28 cellular contexts compared by ENCODE assay signal in genomic region chr17:29120439-29120838, GRCh38.
"Had no signal": no experiment of that assay in that cellular context is flagged by ENCODE, and none has a peak within 500 bp of the region (broad histone marks: within the 10 kb centered on the region; RNA-seq: fewer than 3 reads in every experiment).

No MANE protein-coding gene starts in this region.

- DNase-seq: cerebellar nuclear complex; dorsolateral prefrontal cortex; effector CD4-positive, alpha-beta T cell; foreskin fibroblast; heart left ventricle; hippocampal formation; left cardiac atrium; left ventricle myocardium inferior; lower lobe of right lung; natural killer cell; occipital lobe; retina; stimulated activated CD4-positive, alpha-beta T cell treated with anti-CD3 and anti-CD28 coated beads, Interleukin-2, amount 100 ng/mL, for 24 hours; stimulated activated CD4-positive, alpha-beta T cell treated with anti-CD3 and anti-CD28 coated beads, Interleukin-4, amount 100 ng/mL, for 24 hours; stimulated activated naive CD8-positive, alpha-beta T cell treated with anti-CD3 and anti-CD28 coated beads, Interleukin-15, Interleukin-2, amounts not matched to agents 100 U/mL and 50 U/mL, for 24 hours; substantia nigra; testis; tibial artery; upper lobe of left lung had no signal

- ATAC-seq: esophagus mucosa; gastroesophageal sphincter; heart left ventricle; left cardiac atrium; lower lobe of right lung; natural killer cell; pancreas; sciatic nerve; stimulated activated memory B cell treated with anti-CD40 and anti-IgM and Interleukin-4, amounts not matched to agents 10 μg/mL and 1 μg/mL and 100 μg/mL, for 72 hours; stimulated activated naive CD8-positive, alpha-beta T cell treated with anti-CD3 and anti-CD28 coated beads, Interleukin-15, Interleukin-2, amounts not matched to agents 100 U/mL and 50 U/mL, for 24 hours had no signal

- H3K27ac Mint-ChIP-seq: natural killer cell; stimulated activated memory B cell treated with anti-CD40 and anti-IgM and Interleukin-4, amounts not matched to agents 10 μg/mL and 1 μg/mL and 100 μg/mL, for 72 hours had no signal

- H3K9me3 Mint-ChIP-seq: natural killer cell; stimulated activated memory B cell treated with anti-CD40 and anti-IgM and Interleukin-4, amounts not matched to agents 10 μg/mL and 1 μg/mL and 100 μg/mL, for 72 hours had no signal

- H3K27me3 ChIP-seq: dorsolateral prefrontal cortex, gastroesophageal sphincter, heart left ventricle, pancreas, testis, tibial artery, upper lobe of left lung had no signal

- FAIRE-seq: colon, islet of Langerhans, pancreas, urothelium cell line had no signal

- H3K4me3 ChIP-seq: dorsolateral prefrontal cortex, gastroesophageal sphincter, heart left ventricle, left ventricle myocardium inferior, lower lobe of right lung, pancreas, testis, tibial artery, upper lobe of left lung had no signal

- H3K4me3 Mint-ChIP-seq: natural killer cell; stimulated activated memory B cell treated with anti-CD40 and anti-IgM and Interleukin-4, amounts not matched to agents 10 μg/mL and 1 μg/mL and 100 μg/mL, for 72 hours had no signal

- H3K36me3 Mint-ChIP-seq: natural killer cell had no signal

- H3K27ac ChIP-seq: dorsolateral prefrontal cortex, epithelial cell of prostate, gastroesophageal sphincter, heart left ventricle, left ventricle myocardium inferior, lower lobe of right lung, pancreas, testis, tibial artery, upper lobe of left lung had no signal

- H3K9me3 ChIP-seq: gastroesophageal sphincter, heart left ventricle, left ventricle myocardium inferior, lower lobe of right lung, pancreas, testis, tibial artery, upper lobe of left lung had no signal
